11 cellular contexts compared by ENCODE assay signal in genomic region chr5:123438902-123439301, GRCh38. TPM values are rescaled to one million over a fixed set of nuclear protein-coding genes. Genes with fewer than 3 reads are reported as not detected.
DNase-seq lines count a peak whose midpoint lies in the region; ATAC-seq and TF ChIP-seq lines count a peak whose summit lies in the region.
"Had no signal": no experiment of that assay in that cellular context is flagged by ENCODE, and none has a peak within 500 bp of the region (broad histone marks: within the 10 kb centered on the region; RNA-seq: fewer than 3 reads in every experiment).

No MANE protein-coding gene starts in this region.

- H3K27ac ChIP-seq in SK-N-MC (peak overlapping the region; percentile 88), left lung (peak overlapping the region in 1 of 2 donors; percentile 0), mesenchymal stem cell (ENCODE audit: low read length, poor library complexity, severe bottlenecking) (no peak overlapping the region)
- H3K27ac ChIP-seq: esophagus muscularis mucosa had no signal

- no peak overlapping the region for H2AFZ ChIP-seq in mesenchymal stem cell (ENCODE audit: low read depth, low read length)

- ATAC-seq in GM21390 (IDR thresholded peaks at IDR 0.05; ENCODE audit: unreplicated experiment) (peak; percentile 48), left lung (peak; percentile 98)

- H3K23ac ChIP-seq in mesenchymal stem cell (ENCODE audit: low read length in 2 of 2): no peak overlapping the region

- H3K27me3 ChIP-seq in left lung (no peaks in the 10 kb centered on the region), mesenchymal stem cell (ENCODE audit: control insufficient read depth in 1 of 2, insufficient read depth in 1 of 2, low read length in 2 of 2) (no peaks in the 10 kb centered on the region)
- H3K27me3 ChIP-seq: esophagus muscularis mucosa had no signal

- H2AK5ac ChIP-seq in mesenchymal stem cell (ENCODE audit: low read length, severe bottlenecking): no peak overlapping the region

- H3K4ac ChIP-seq in mesenchymal stem cell (ENCODE audit: low read depth in 1 of 2, low read length in 2 of 2): no peak overlapping the region

- H3K18ac ChIP-seq in mesenchymal stem cell (ENCODE audit: low read depth in 1 of 2, low read length in 2 of 2): no peak overlapping the region

- DNase-seq in NCI-H1105 treated with DMSO at 0.1 percent for 48 hours (lab: John Stamatoyannopoulos, UW) (peak; percentile 7), NCI-H1105 (lab: John Stamatoyannopoulos, UW) (no peak), SK-N-MC (ENCODE audit: low read depth, low spot score) (no peak), left lung (peak in 1 of 2 donors; percentile 36), NCI-H2196 (lab: John Stamatoyannopoulos, UW; ENCODE audit: unreplicated experiment) (no peak), pons (ENCODE audit: low spot score) (no peak), mesenchymal stem cell (no peak)
- DNase-seq: NCI-H1694, retina had no signal

- no peak overlapping the region for H2BK5ac ChIP-seq in mesenchymal stem cell (ENCODE audit: low read depth, low read length, poor library complexity, severe bottlenecking)

- no peak overlapping the region for H3K4me2 ChIP-seq in mesenchymal stem cell (ENCODE audit: low read length, poor library complexity, severe bottlenecking)

- H3K36me3 ChIP-seq in SK-N-MC (ENCODE audit: insufficient read depth, low read length) (no peaks in the 10 kb centered on the region), left lung (no peaks in the 10 kb centered on the region), mesenchymal stem cell (ENCODE audit: control insufficient read depth in 1 of 2, insufficient read depth in 2 of 2, low read depth in 1 of 2, low read length in 2 of 2) (no peaks in the 10 kb centered on the region)
- H3K36me3 ChIP-seq: esophagus muscularis mucosa had no signal

- no peak overlapping the region for H4K8ac ChIP-seq in mesenchymal stem cell (ENCODE audit: low read length)

- H3K9me3 ChIP-seq in SK-N-MC (ENCODE audit: low read depth, low read length) (no peaks in the 10 kb centered on the region), left lung (no peaks in the 10 kb centered on the region), mesenchymal stem cell (ENCODE audit: control insufficient read depth, low read length) (no peaks in the 10 kb centered on the region)
- H3K9me3 ChIP-seq: esophagus muscularis mucosa had no signal

- no peak overlapping the region for H2BK15ac ChIP-seq in mesenchymal stem cell (ENCODE audit: low read depth, poor library complexity, severe bottlenecking)

- H3K9ac ChIP-seq in SK-N-MC (ENCODE audit: insufficient read length): no peak overlapping the region
- no peak overlapping the region for H3K9ac ChIP-seq in mesenchymal stem cell (ENCODE audit: low read length)

- no peak overlapping the region for H2BK120ac ChIP-seq in mesenchymal stem cell (ENCODE audit: low read depth, low read length)

- TF ChIP-seq CTCF in left lung (IDR thresholded peaks at IDR 0.05): no peak

- H3K14ac ChIP-seq in mesenchymal stem cell (ENCODE audit: low read length in 2 of 2): no peak overlapping the region

- H3K4me1 ChIP-seq in left lung (no peaks in the 10 kb centered on the region), mesenchymal stem cell (ENCODE audit: control insufficient read depth, insufficient read depth, low read depth, low read length) (no peaks in the 10 kb centered on the region)
- H3K4me1 ChIP-seq: esophagus muscularis mucosa had no signal

- no peaks in the 10 kb centered on the region for H3K79me1 ChIP-seq in mesenchymal stem cell (replicated peaks; ENCODE audit: low read length, poor library complexity, severe bottlenecking)

- intact Hi-C loops in left lung (cut with DNase I): no loop called here

- H3K4me3 ChIP-seq in SK-N-MC (peak overlapping the region; percentile 31), left lung (no peak overlapping the region), mesenchymal stem cell (ENCODE audit: insufficient read depth in 1 of 2, low read depth in 1 of 2, low read length in 2 of 2) (no peak overlapping the region)
- H3K4me3 ChIP-seq: esophagus muscularis mucosa had no signal

- 85% methylated on average over 5 of the region's 5 CpGs for WGBS in mesenchymal stem cell

- H2BK12ac ChIP-seq in mesenchymal stem cell (ENCODE audit: low read length in 2 of 2): no peak overlapping the region

- no peak overlapping the region for H4K91ac ChIP-seq in mesenchymal stem cell (ENCODE audit: low read length)

RNA-seq across cellular contexts. Expression of gene CEP120, which starts 15.7 kb away (rescaled TPM):
- total RNA-seq in left lung: 10 to 100 TPM; 14.2 to 17.9 TPM
- polyA plus RNA-seq in mesenchymal stem cell (2013, experiment 1 of 2): 8.5 TPM
- polyA plus RNA-seq in mesenchymal stem cell (2013, experiment 2 of 2): 8.6 TPM
